Comparison of ENCODE assay signal across 1 cellular context in the genomic region with DNA sequence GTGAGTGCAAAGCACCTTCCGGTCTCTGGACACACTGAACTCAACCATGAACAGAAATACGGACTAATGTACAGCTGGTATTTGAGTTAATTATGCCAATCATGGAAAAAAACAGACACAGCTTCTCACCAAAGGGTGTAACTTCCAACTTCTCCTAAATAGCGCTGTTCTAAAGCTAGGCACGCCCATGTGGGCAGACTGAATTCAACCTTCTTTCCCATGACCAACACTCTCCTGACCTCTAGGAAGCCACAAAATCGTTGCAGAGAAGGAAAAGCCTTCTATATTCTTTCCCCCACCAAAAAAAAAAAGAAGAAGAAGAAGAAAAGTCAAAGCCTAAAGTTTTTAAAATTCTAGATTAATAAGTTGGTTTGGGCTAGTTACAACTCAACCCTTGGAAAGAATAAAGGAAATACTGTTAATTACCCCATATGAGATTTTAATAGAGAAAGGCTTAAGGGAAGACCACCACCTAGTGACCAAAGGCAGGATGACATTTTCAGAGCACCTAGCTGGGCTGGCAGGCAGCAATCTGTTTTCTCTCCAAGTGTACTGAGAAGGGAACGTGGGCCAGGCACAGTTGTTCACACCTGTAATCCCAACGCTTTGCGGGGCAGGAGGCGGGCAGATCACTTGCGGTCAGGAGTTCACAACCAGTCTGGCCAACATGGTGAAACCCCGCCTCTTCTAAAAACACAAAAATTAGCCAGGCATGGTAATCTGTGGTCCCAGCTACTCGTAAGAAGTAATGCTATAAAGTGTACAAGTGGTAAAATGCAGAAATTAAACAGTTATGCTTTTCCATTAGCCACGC.
TF ChIP-seq lines count a peak whose summit lies in the region.

No MANE protein-coding gene starts in this region.

TF ChIP-seq in A549, 52 proteins besides CTCF, POLR2A, EP300 and RAD21:
- TF ChIP-seq SMC3 (IDR thresholded peaks at IDR 0.05), result peak; percentile 61
